Comparison of ENCODE assay signal across 8 cellular contexts in genomic region chr9:133143639-133144141, GRCh38. TPM values are rescaled to one million over a fixed set of nuclear protein-coding genes. Genes with fewer than 3 reads are reported as not detected.
DNase-seq lines count a peak whose midpoint lies in the region; ATAC-seq and TF ChIP-seq lines count a peak whose summit lies in the region.

No MANE protein-coding gene starts in this region.

- TF ChIP-seq CTCF in tibial artery (IDR thresholded peaks at IDR 0.05), result no peak

- no peak overlapping the region for H3K23ac ChIP-seq in mesendoderm (ENCODE audit: low read length)

- no peak overlapping the region for H2AK5ac ChIP-seq in mesendoderm (ENCODE audit: low read length)

- H3K27me3 ChIP-seq in mesendoderm (ENCODE audit: insufficient read depth, low read length, poor library complexity), result no peaks in the 10 kb centered on the region
- H3K27me3 ChIP-seq in tibial artery, result no peaks in the 10 kb centered on the region

- WGBS in mesendoderm (ENCODE audit: extremely low coverage, insufficient coverage, low lambda C conversion rate), result no CpG with 5 or more reads among the region's 13 CpGs

- no peak overlapping the region for H3K4ac ChIP-seq in mesendoderm (ENCODE audit: low read depth, low read length)

- no peak overlapping the region for H2BK15ac ChIP-seq in mesendoderm (replicated peaks; ENCODE audit: low read depth)

- H3K36me3 ChIP-seq in mesendoderm (ENCODE audit: control insufficient read depth, insufficient read depth, low read length), result no peaks in the 10 kb centered on the region
- no peaks in the 10 kb centered on the region for H3K36me3 ChIP-seq in tibial artery

- H2BK120ac ChIP-seq in mesendoderm (ENCODE audit: low read depth, low read length), result no peak overlapping the region

- no peaks in the 10 kb centered on the region for H3K79me2 ChIP-seq in mesendoderm (ENCODE audit: control insufficient read depth, insufficient read depth, low read length)

- peak overlapping the region; percentile 78 for H3K9ac ChIP-seq in mesendoderm (ENCODE audit: low read length)

- ATAC-seq in activated naive CD8-positive, alpha-beta T cell treated with anti-CD3 and anti-CD28 coated beads, Interleukin-2, amount 10 ng/mL, durations not matched to agents 7 days and 5 days (ENCODE audit: low read depth), result no peak

- H3K9me3 ChIP-seq in tibial artery, result no peaks in the 10 kb centered on the region

- POLR2A ChIA-PET in activated naive CD8-positive, alpha-beta T cell treated with anti-CD3 and anti-CD28 coated beads, Interleukin-2, amount 10 ng/mL, durations not matched to agents 7 days and 5 days (lab: Charles Lee), result interaction anchor here (0.7 to 3.3 kb wide), 15 partner anchors 8 to 199 kb away, joined by 3 to 53 read pairs (median 5); partner anchors contain the start of genes GTF3C5 and RALGDS

- H3K79me1 ChIP-seq in mesendoderm (ENCODE audit: low read length), result peaks cover 5% of the 10 kb centered on the region

- H4K8ac ChIP-seq in mesendoderm (ENCODE audit: low read depth, low read length), result no peak overlapping the region

- no peak overlapping the region for H3K27ac ChIP-seq in mesendoderm (ENCODE audit: low read depth, low read length)
- no peak overlapping the region for H3K27ac ChIP-seq in tibial artery

- peak overlapping the region; percentile 89 for H3K56ac ChIP-seq in mesendoderm (ENCODE audit: low read length)

- H3K9me3 Mint-ChIP-seq in activated naive CD4-positive, alpha-beta T cell treated with anti-CD3 and anti-CD28 coated beads, Interleukin-2, amount 10 ng/mL, durations not matched to agents 7 days and 5 days, result no peaks in the 10 kb centered on the region
- no peaks in the 10 kb centered on the region for H3K9me3 Mint-ChIP-seq in activated naive CD8-positive, alpha-beta T cell treated with anti-CD3 and anti-CD28 coated beads, Interleukin-2, amount 10 ng/mL, durations not matched to agents 7 days and 5 days

- no peak overlapping the region for H3K18ac ChIP-seq in mesendoderm (ENCODE audit: low read length)

- intact Hi-C loops in tibial artery (cut with DNase I; ENCODE audit: low total_unique reads), result loop anchor here (2.0 kb wide), 1 partner anchor 41 kb away; no protein-coding TSS in a partner anchor

- H3K4me1 Mint-ChIP-seq in activated naive CD4-positive, alpha-beta T cell treated with anti-CD3 and anti-CD28 coated beads, Interleukin-2, amount 10 ng/mL, durations not matched to agents 7 days and 5 days, result peaks cover 89% of the 10 kb centered on the region
- peaks cover 55% of the 10 kb centered on the region for H3K4me1 Mint-ChIP-seq in activated naive CD8-positive, alpha-beta T cell treated with anti-CD3 and anti-CD28 coated beads, Interleukin-2, amount 10 ng/mL, durations not matched to agents 7 days and 5 days

- H4K5ac ChIP-seq in mesendoderm (ENCODE audit: low read length), result no peak overlapping the region

- no peak for DNase-seq in activated naive CD4-positive, alpha-beta T cell treated with anti-CD3 and anti-CD28 coated beads, Interleukin-2, amount 10 ng/mL, durations not matched to agents 7 days and 5 days
- DNase-seq in activated naive CD4-positive, alpha-beta T cell treated with anti-CD3 and anti-CD28 coated beads, Interleukin-2, amount 50 U/mL, for 16 hours, result no peak
- no peak for DNase-seq in activated naive CD8-positive, alpha-beta T cell treated with anti-CD3 and anti-CD28 coated beads, Interleukin-2, amount 10 ng/mL, durations not matched to agents 7 days and 5 days
- DNase-seq in mesendoderm (no peak), tibial artery (no peak), NOMO-1 treated with dmso at 0.1 percent for 144 hours (lab: John Stamatoyannopoulos, UW; ENCODE audit: unreplicated experiment) (no peak), A172 (ENCODE audit: low spot score) (no peak), NCI-H2029 treated with DMSO at 0.1 percent for 48 hours (lab: John Stamatoyannopoulos, UW) (no peak)

- H3K4me3 ChIP-seq in mesendoderm (ENCODE audit: low read length), result no peak overlapping the region
- H3K4me3 ChIP-seq in tibial artery, result peak overlapping the region; percentile 34 to 41

- H2BK5ac ChIP-seq in mesendoderm (ENCODE audit: low read length), result no peak overlapping the region

- H3K36me3 Mint-ChIP-seq in activated naive CD4-positive, alpha-beta T cell treated with anti-CD3 and anti-CD28 coated beads, Interleukin-2, amount 10 ng/mL, durations not matched to agents 7 days and 5 days, result peaks cover 7% of the 10 kb centered on the region
- H3K36me3 Mint-ChIP-seq in activated naive CD8-positive, alpha-beta T cell treated with anti-CD3 and anti-CD28 coated beads, Interleukin-2, amount 10 ng/mL, durations not matched to agents 7 days and 5 days, result peaks cover 5% of the 10 kb centered on the region

- peak overlapping the region; percentile 93 for H3K27ac Mint-ChIP-seq in activated naive CD4-positive, alpha-beta T cell treated with anti-CD3 and anti-CD28 coated beads, Interleukin-2, amount 10 ng/mL, durations not matched to agents 7 days and 5 days
- H3K27ac Mint-ChIP-seq in activated naive CD8-positive, alpha-beta T cell treated with anti-CD3 and anti-CD28 coated beads, Interleukin-2, amount 10 ng/mL, durations not matched to agents 7 days and 5 days, result peak overlapping the region; percentile 89

- H3K4me1 ChIP-seq in mesendoderm (ENCODE audit: control insufficient read depth, low read depth, low read length) (peaks cover 3% of the 10 kb centered on the region), tibial artery (peaks cover 3 to 53% (median 27%) of the 10 kb centered on the region in 4 donors)

- CTCF ChIA-PET in activated naive CD4-positive, alpha-beta T cell treated with anti-CD3 and anti-CD28 coated beads, Interleukin-2, amount 10 ng/mL, durations not matched to agents 7 days and 5 days (lab: Charles Lee), result interaction anchor here (0.6 to 8.0 kb wide), 25 partner anchors 9 to 121 kb away, joined by 3 to 357 read pairs (median 6); partner anchors contain the start of genes GTF3C5 and RALGDS

- peak overlapping the region; percentile 64 for H3K4me3 Mint-ChIP-seq in activated naive CD4-positive, alpha-beta T cell treated with anti-CD3 and anti-CD28 coated beads, Interleukin-2, amount 10 ng/mL, durations not matched to agents 7 days and 5 days
- peak overlapping the region; percentile 81 for H3K4me3 Mint-ChIP-seq in activated naive CD8-positive, alpha-beta T cell treated with anti-CD3 and anti-CD28 coated beads, Interleukin-2, amount 10 ng/mL, durations not matched to agents 7 days and 5 days

- no peak overlapping the region for H3K4me2 ChIP-seq in mesendoderm (ENCODE audit: low read length)

- peaks cover 5% of the 10 kb centered on the region for H3K27me3 Mint-ChIP-seq in activated naive CD4-positive, alpha-beta T cell treated with anti-CD3 and anti-CD28 coated beads, Interleukin-2, amount 10 ng/mL, durations not matched to agents 7 days and 5 days
- H3K27me3 Mint-ChIP-seq in activated naive CD8-positive, alpha-beta T cell treated with anti-CD3 and anti-CD28 coated beads, Interleukin-2, amount 10 ng/mL, durations not matched to agents 7 days and 5 days, result no peaks in the 10 kb centered on the region

RNA-seq across cellular contexts. Expression of gene GBGT1, which starts 20.0 kb away (rescaled TPM):
- 1 to 10 TPM; 4.0 to 4.5 TPM for total RNA-seq in activated naive CD8-positive, alpha-beta T cell treated with anti-CD3 and anti-CD28 coated beads, Interleukin-2, amount 10 ng/mL, durations not matched to agents 7 days and 5 days
- 3.3 TPM for polyA plus RNA-seq in mesendoderm (2013, experiment 1 of 2)
- polyA plus RNA-seq in mesendoderm (2013, experiment 2 of 2), result 3.7 TPM
- 0.96 and 3.1 TPM in 2 replicates for total RNA-seq in A172 (2014; rRNA removed; shearing (Covaris generic))

RNA-seq across cellular contexts. Expression of gene RALGDS, which starts 22.6 kb away (rescaled TPM):
- 100 to 1,000 TPM; 130 to 134 TPM for total RNA-seq in activated naive CD8-positive, alpha-beta T cell treated with anti-CD3 and anti-CD28 coated beads, Interleukin-2, amount 10 ng/mL, durations not matched to agents 7 days and 5 days
- 8.2 TPM for polyA plus RNA-seq in mesendoderm (2013, experiment 1 of 2)
- polyA plus RNA-seq in mesendoderm (2013, experiment 2 of 2), result 9.3 TPM
- total RNA-seq in A172 (2014; rRNA removed; shearing (Covaris generic)), result 26.2 and 38.2 TPM in 2 replicates
